8 cellular contexts compared by ENCODE assay signal in the genomic region with DNA sequence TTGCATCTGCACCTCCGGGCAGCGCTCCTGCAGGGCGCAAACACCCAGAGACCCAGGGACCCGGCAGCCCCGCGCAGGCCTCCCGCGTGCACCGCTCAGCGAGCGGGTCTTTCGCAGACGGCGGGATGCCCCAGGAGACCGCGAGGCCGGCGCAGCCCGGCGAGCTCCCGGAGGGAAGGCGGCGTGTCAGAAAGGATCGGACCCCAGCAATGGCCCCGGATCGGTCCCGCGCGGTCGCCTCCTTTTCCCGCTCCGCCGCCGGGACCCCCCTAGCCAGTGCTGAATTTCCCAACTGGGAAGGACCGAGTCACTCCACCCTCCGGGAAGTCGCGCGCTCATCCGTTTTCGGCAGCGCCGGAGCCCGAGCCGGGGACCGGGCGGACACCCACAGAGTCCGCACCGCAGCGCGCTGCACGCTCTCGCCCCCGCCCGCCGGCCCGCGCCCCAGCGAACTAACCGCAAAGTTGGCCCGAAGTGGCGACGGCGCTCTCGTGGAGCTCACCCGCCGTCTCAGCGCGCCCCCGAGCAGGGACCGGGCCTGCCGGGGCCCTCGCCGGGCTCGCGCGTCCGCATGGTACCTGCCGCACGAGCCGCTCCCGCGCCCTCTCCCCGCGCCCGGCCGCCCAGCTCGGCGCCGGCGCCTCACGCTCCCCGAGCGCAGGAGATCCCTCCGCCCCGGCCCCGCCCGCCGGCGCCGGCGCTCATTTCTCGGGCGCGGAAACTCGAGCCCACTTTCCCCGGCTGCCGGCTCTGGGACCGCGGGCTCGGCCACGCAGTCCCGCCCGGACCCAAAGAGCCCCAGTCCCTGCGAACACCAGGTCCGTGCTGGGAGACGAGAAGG. TPM values are rescaled to one million over a fixed set of nuclear protein-coding genes. Genes with fewer than 3 reads are reported as not detected.
A peak's percentile ranks its signal among the peaks of the same experiment; 100 is the strongest.
DNase-seq lines count a peak whose midpoint lies in the region; ATAC-seq and TF ChIP-seq lines count a peak whose summit lies in the region.

A gene with protein sequence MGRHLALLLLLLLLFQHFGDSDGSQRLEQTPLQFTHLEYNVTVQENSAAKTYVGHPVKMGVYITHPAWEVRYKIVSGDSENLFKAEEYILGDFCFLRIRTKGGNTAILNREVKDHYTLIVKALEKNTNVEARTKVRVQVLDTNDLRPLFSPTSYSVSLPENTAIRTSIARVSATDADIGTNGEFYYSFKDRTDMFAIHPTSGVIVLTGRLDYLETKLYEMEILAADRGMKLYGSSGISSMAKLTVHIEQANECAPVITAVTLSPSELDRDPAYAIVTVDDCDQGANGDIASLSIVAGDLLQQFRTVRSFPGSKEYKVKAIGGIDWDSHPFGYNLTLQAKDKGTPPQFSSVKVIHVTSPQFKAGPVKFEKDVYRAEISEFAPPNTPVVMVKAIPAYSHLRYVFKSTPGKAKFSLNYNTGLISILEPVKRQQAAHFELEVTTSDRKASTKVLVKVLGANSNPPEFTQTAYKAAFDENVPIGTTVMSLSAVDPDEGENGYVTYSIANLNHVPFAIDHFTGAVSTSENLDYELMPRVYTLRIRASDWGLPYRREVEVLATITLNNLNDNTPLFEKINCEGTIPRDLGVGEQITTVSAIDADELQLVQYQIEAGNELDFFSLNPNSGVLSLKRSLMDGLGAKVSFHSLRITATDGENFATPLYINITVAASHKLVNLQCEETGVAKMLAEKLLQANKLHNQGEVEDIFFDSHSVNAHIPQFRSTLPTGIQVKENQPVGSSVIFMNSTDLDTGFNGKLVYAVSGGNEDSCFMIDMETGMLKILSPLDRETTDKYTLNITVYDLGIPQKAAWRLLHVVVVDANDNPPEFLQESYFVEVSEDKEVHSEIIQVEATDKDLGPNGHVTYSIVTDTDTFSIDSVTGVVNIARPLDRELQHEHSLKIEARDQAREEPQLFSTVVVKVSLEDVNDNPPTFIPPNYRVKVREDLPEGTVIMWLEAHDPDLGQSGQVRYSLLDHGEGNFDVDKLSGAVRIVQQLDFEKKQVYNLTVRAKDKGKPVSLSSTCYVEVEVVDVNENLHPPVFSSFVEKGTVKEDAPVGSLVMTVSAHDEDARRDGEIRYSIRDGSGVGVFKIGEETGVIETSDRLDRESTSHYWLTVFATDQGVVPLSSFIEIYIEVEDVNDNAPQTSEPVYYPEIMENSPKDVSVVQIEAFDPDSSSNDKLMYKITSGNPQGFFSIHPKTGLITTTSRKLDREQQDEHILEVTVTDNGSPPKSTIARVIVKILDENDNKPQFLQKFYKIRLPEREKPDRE (N-terminal part only) (minus strand): TSS at position 650 of the 841 bp plus-strand sequence. CDS start 14,029 bp downstream, outside the sequence.

- H3K4me3 ChIP-seq in NT2/D1 (ENCODE audit: insufficient read length, low read depth) (peak within 1 kb of the TSS; percentile 67), stomach (peak within 1 kb of the TSS; percentile 69 to 85 (median 77))

- TF ChIP-seq EP300 in stomach (IDR thresholded peaks at IDR 0.05), result no peak

- POLR2A ChIA-PET in activated CD4-positive, alpha-beta T cell treated with anti-CD3 and anti-CD28 coated beads, Interleukin-2, amount 10 ng/mL, durations not matched to agents 7 days and 5 days (lab: Charles Lee), result no interaction called here

- no peak for TF ChIP-seq POLR2A in stomach (IDR thresholded peaks at IDR 0.05)

- intact Hi-C loops in stomach (cut with DNase I; ENCODE audit: low total_unique reads), result loop anchor here (10.0 kb wide), 1 partner anchor 59 kb away; no protein-coding TSS in a partner anchor

- CTCF ChIA-PET in activated CD4-positive, alpha-beta T cell treated with anti-CD3 and anti-CD28 coated beads, Interleukin-2, amount 10 ng/mL, durations not matched to agents 7 days and 5 days (lab: Charles Lee), result no interaction called here

- peaks cover 18% of the 10 kb centered on the region for H3K4me1 Mint-ChIP-seq in activated CD4-positive, alpha-beta T cell treated with anti-CD3 and anti-CD28 coated beads, Interleukin-2, amount 10 ng/mL, durations not matched to agents 7 days and 5 days
- H3K4me1 Mint-ChIP-seq in stimulated activated memory B cell treated with anti-CD40 and anti-IgM and Interleukin-4, amounts not matched to agents 10 μg/mL and 1 μg/mL and 100 μg/mL, for 72 hours, result no peaks in the 10 kb centered on the region

- peaks cover 5% of the 10 kb centered on the region for H3K9me3 Mint-ChIP-seq in activated CD4-positive, alpha-beta T cell treated with anti-CD3 and anti-CD28 coated beads, Interleukin-2, amount 10 ng/mL, durations not matched to agents 7 days and 5 days
- no peaks in the 10 kb centered on the region for H3K9me3 Mint-ChIP-seq in stimulated activated memory B cell treated with anti-CD40 and anti-IgM and Interleukin-4, amounts not matched to agents 10 μg/mL and 1 μg/mL and 100 μg/mL, for 72 hours

- WGBS in stomach, 5 donors, result 1 to 4% (median 2%) methylated on average over 37 to 117 of the region's 117 CpGs

- no peaks in the 10 kb centered on the region for H3K27me3 ChIP-seq in NT2/D1 (ENCODE audit: insufficient read depth, insufficient read length)
- H3K27me3 ChIP-seq in stomach, result peaks cover 0 to 51% (median 19%) of the 10 kb centered on the region in 3 donors

- no peak for ATAC-seq in HG03342 (IDR thresholded peaks at IDR 0.05; ENCODE audit: unreplicated experiment)
- ATAC-seq in stimulated activated memory B cell treated with anti-CD40 and anti-IgM and Interleukin-4, amounts not matched to agents 10 μg/mL and 1 μg/mL and 100 μg/mL, for 72 hours, result no peak

- H3K36me3 Mint-ChIP-seq in activated CD4-positive, alpha-beta T cell treated with anti-CD3 and anti-CD28 coated beads, Interleukin-2, amount 10 ng/mL, durations not matched to agents 7 days and 5 days (ENCODE audit: low read depth), result peaks cover 8% of the 10 kb centered on the region
- no peaks in the 10 kb centered on the region for H3K36me3 Mint-ChIP-seq in stimulated activated memory B cell treated with anti-CD40 and anti-IgM and Interleukin-4, amounts not matched to agents 10 μg/mL and 1 μg/mL and 100 μg/mL, for 72 hours

- H3K4me1 ChIP-seq in NT2/D1 (ENCODE audit: insufficient read depth, insufficient read length) (no peaks in the 10 kb centered on the region), stomach (peaks cover 0 to 49% (median 30%) of the 10 kb centered on the region in 4 donors)

- peaks cover 55% of the 10 kb centered on the region for H3K27me3 Mint-ChIP-seq in activated CD4-positive, alpha-beta T cell treated with anti-CD3 and anti-CD28 coated beads, Interleukin-2, amount 10 ng/mL, durations not matched to agents 7 days and 5 days
- peaks cover 35% of the 10 kb centered on the region for H3K27me3 Mint-ChIP-seq in stimulated activated memory B cell treated with anti-CD40 and anti-IgM and Interleukin-4, amounts not matched to agents 10 μg/mL and 1 μg/mL and 100 μg/mL, for 72 hours

- H3K4me3 Mint-ChIP-seq in activated CD4-positive, alpha-beta T cell treated with anti-CD3 and anti-CD28 coated beads, Interleukin-2, amount 10 ng/mL, durations not matched to agents 7 days and 5 days, result peak within 1 kb of the TSS; percentile 51
- no peak within 1 kb of the TSS for H3K4me3 Mint-ChIP-seq in stimulated activated memory B cell treated with anti-CD40 and anti-IgM and Interleukin-4, amounts not matched to agents 10 μg/mL and 1 μg/mL and 100 μg/mL, for 72 hours

- TF ChIP-seq CTCF in stomach (IDR thresholded peaks at IDR 0.05), result no peak

- H3K36me3 ChIP-seq in NT2/D1 (ENCODE audit: insufficient read depth, insufficient read length, low read length), result peaks cover 5% of the 10 kb centered on the region
- no peaks in the 10 kb centered on the region for H3K36me3 ChIP-seq in stomach

- DNase-seq in activated CD4-positive, alpha-beta T cell treated with anti-CD3 and anti-CD28 coated beads, Interleukin-2, amount 10 ng/mL, durations not matched to agents 7 days and 5 days, result no peak
- no peak for DNase-seq in activated CD4-positive, alpha-beta T cell treated with anti-CD3 and anti-CD28 coated beads, Interleukin-2, amount 50 U/mL, for 48 hours
- DNase-seq in NT2/D1 (ENCODE audit: low read depth, low spot score) (no peak), dedifferentiated amniotic fluid mesenchymal stem cell (ENCODE audit: extremely low spot score) (peak; percentile 66), left kidney (ENCODE audit: low read depth, low spot score) (peak; percentile 93), stomach (peak; percentile 72)

- H3K27ac Mint-ChIP-seq in activated CD4-positive, alpha-beta T cell treated with anti-CD3 and anti-CD28 coated beads, Interleukin-2, amount 10 ng/mL, durations not matched to agents 7 days and 5 days, result peak within 1 kb of the TSS; percentile 75
- H3K27ac Mint-ChIP-seq in stimulated activated memory B cell treated with anti-CD40 and anti-IgM and Interleukin-4, amounts not matched to agents 10 μg/mL and 1 μg/mL and 100 μg/mL, for 72 hours, result no peak within 1 kb of the TSS

- peaks cover 30% of the 10 kb centered on the region for H3K9me3 ChIP-seq in NT2/D1 (ENCODE audit: insufficient read depth, low read length)
- H3K9me3 ChIP-seq in stomach, result peaks cover 0 to 14% (median 4%) of the 10 kb centered on the region in 4 donors

- peak within 1 kb of the TSS; percentile 95 for H3K9ac ChIP-seq in NT2/D1 (ENCODE audit: insufficient read length, low read depth)

- peak within 1 kb of the TSS; percentile 91 to 98 (median 93) for H3K27ac ChIP-seq in stomach

RNA-seq across cellular contexts. Expression of the gene that starts here (rescaled TPM):
- under 1 TPM; 0.27 to 0.30 TPM for total RNA-seq in activated CD4-positive, alpha-beta T cell treated with anti-CD3 and anti-CD28 coated beads, Interleukin-2, amount 10 ng/mL, durations not matched to agents 7 days and 5 days
- 100 to 1,000 TPM in 3 of 5 donors, 10 to 100 TPM in 2; 57.8 to 272 (median 104) TPM for total RNA-seq in stomach
- 10 to 100 TPM in 1 of 3 donors, 1 to 10 TPM in 2; 8.2 to 17.9 (median 8.7) TPM for polyA plus RNA-seq in stomach

Comparison
In these comparisons a context has a peak if more than half of its experiments do, and no peak if none do; other contexts are left out.
1. RNA of the gene that starts here (total RNA-seq): 57.8 to 272 TPM in stomach; 0.27 to 0.30 TPM in activated CD4-positive, alpha-beta T cell treated with anti-CD3 and anti-CD28 coated beads, Interleukin-2, amount 10 ng/mL, durations not matched to agents 7 days and 5 days; every median in the first group is over 10 times any median in the second.
2. DNase-seq: peak in dedifferentiated amniotic fluid mesenchymal stem cell (single experiment), left kidney (single experiment) and stomach (single experiment); none in activated CD4-positive, alpha-beta T cell treated with anti-CD3 and anti-CD28 coated beads, Interleukin-2, amount 10 ng/mL, durations not matched to agents 7 days and 5 days (single experiment), activated CD4-positive, alpha-beta T cell treated with anti-CD3 and anti-CD28 coated beads, Interleukin-2, amount 50 U/mL, for 48 hours (0 of 2) and NT2/D1 (single experiment).